ENCODE assay signal across 19 cellular contexts in the genomic region with DNA sequence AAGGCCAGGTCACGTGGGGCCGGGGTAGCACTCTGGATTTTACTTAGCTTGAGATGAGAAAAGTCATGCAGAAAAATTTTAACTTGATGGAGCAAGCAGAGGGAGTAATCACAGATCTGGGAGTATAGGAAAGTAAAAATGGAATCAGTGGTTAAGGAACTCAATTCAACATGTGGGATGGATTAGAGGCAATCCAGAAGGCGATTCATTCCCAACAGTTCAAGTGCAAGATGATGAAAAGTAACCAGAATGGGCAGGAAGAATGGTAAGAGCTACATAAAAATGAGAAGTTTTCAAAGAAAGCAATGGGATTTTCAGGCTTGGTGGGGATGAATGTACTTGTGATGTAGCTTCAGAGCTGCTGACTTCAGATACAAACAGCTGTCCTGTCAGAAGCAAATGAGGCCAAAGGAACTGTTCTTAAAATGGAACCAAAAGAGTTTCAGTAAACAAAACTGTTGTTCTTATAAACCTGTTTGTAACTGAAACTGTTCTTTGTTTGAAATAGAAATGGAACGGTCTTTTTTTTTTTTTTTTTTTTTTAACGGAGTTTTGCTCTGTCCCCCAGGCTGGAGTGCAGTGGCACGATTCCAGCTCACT. TPM values are rescaled to one million over a fixed set of nuclear protein-coding genes. Genes with fewer than 3 reads are reported as not detected.
A peak's percentile ranks its signal among the peaks of the same experiment; 100 is the strongest.
DNase-seq lines count a peak whose midpoint lies in the region; ATAC-seq and TF ChIP-seq lines count a peak whose summit lies in the region.
"Had no signal": no experiment of that assay in that cellular context is flagged by ENCODE, and none has a peak within 500 bp of the region (broad histone marks: within the 10 kb centered on the region; RNA-seq: fewer than 3 reads in every experiment).

No MANE protein-coding gene starts in this region.

- no peaks in the 10 kb centered on the region for H3K36me3 ChIP-seq in CD4-positive, CD25-positive, alpha-beta regulatory T cell (ENCODE audit: control insufficient read depth, insufficient read depth, low read length)
- H3K36me3 ChIP-seq in duodenal mucosa (ENCODE audit: control insufficient read depth in 1 of 2, insufficient read depth in 2 of 2, low read length in 2 of 2) (no peaks in the 10 kb centered on the region), uterus (no peaks in the 10 kb centered on the region)
- H3K36me3 ChIP-seq: prostate gland, SJSA1 had no signal

- peaks cover 6% of the 10 kb centered on the region for H3K4me1 ChIP-seq in CD4-positive, CD25-positive, alpha-beta regulatory T cell (ENCODE audit: control insufficient read depth, insufficient read depth, low read length, poor library complexity, severe bottlenecking)
- peaks cover 8 to 14% of the 10 kb centered on the region in 2 donors for H3K4me1 ChIP-seq in duodenal mucosa (ENCODE audit: control insufficient read depth in 1 of 2, insufficient read depth in 2 of 2, low read length in 2 of 2)
- H3K4me1 ChIP-seq in uterus = no peaks in the 10 kb centered on the region

- peaks cover 7 to 12% (median 9%) of the 10 kb centered on the region in 4 donors for H3K4me1 Mint-ChIP-seq in CD4-positive, CD25-positive, alpha-beta regulatory T cell

- H3K27me3 ChIP-seq in CD4-positive, CD25-positive, alpha-beta regulatory T cell (ENCODE audit: control insufficient read depth, insufficient read depth, low read length) = no peaks in the 10 kb centered on the region
- H3K27me3 ChIP-seq in duodenal mucosa (ENCODE audit: control insufficient read depth in 1 of 2, insufficient read depth in 2 of 2, low read length in 2 of 2) (no peaks in the 10 kb centered on the region), uterus (no peaks in the 10 kb centered on the region)
- H3K27me3 ChIP-seq: SJSA1 had no signal

- peak overlapping the region in 2 of 3 donors; percentile 28 to 34 for H3K27ac Mint-ChIP-seq in CD4-positive, CD25-positive, alpha-beta regulatory T cell
- H3K27ac Mint-ChIP-seq: dendritic cell treated with granulocyte-macrophage colony-stimulating factor and Interleukin-4, amounts not matched to agents 40 ng/mL and 50 ng/mL, for 4 days had no signal

- H3K27me3 Mint-ChIP-seq in CD4-positive, CD25-positive, alpha-beta regulatory T cell = no peaks in the 10 kb centered on the region
- H3K27me3 Mint-ChIP-seq: dendritic cell treated with granulocyte-macrophage colony-stimulating factor and Interleukin-4, amounts not matched to agents 40 ng/mL and 50 ng/mL, for 4 days had no signal

- H3K4me3 ChIP-seq in CD4-positive, CD25-positive, alpha-beta regulatory T cell (ENCODE audit: low read depth, low read length) = no peak overlapping the region
- no peak overlapping the region for H3K4me3 ChIP-seq in duodenal mucosa (ENCODE audit: low read depth in 1 of 2, low read length in 2 of 2)
- H3K4me3 ChIP-seq in uterus = no peak overlapping the region
- H3K4me3 ChIP-seq: mucosa of descending colon, prostate gland, SJSA1 had no signal

- DNase-seq in CD4-positive, CD25-positive, alpha-beta regulatory T cell = no peak
- DNase-seq in NCI-H1092 treated with DMSO at 0.1 percent for 48 hours (lab: John Stamatoyannopoulos, UW) = no peak
- no peak for DNase-seq in activated CD4-positive, CD25-positive, alpha-beta regulatory T cell treated with anti-CD3 and anti-CD28 coated beads, Interleukin-2, amount 50 U/mL, for 72 hours
- DNase-seq in uterus = no peak
- DNase-seq: activated T-cell treated with anti-CD3 and anti-CD28 coated beads, Interleukin-2, amount 50 U/mL, for 1 hour; DMS153; immature natural killer cell; Karpas-422; mucosa of descending colon; NCI-H2029; NK-92 treated with Interleukin-12 subunit alpha and Interleukin-12 subunit beta, amount 100 ng/mL, for 24 hours; stimulated activated CD4-positive, alpha-beta T cell treated with anti-CD3 and anti-CD28 coated beads, Interleukin-1b, Interleukin-23, amount 100 ng/mL, for 48 hours had no signal

- no peaks in the 10 kb centered on the region for H3K9me3 Mint-ChIP-seq in CD4-positive, CD25-positive, alpha-beta regulatory T cell
- H3K9me3 Mint-ChIP-seq: dendritic cell treated with granulocyte-macrophage colony-stimulating factor and Interleukin-4, amounts not matched to agents 40 ng/mL and 50 ng/mL, for 4 days; immature natural killer cell had no signal

- no peaks in the 10 kb centered on the region for H3K36me3 Mint-ChIP-seq in CD4-positive, CD25-positive, alpha-beta regulatory T cell

- peak overlapping the region in 1 of 2 donors; percentile 33 for H3K9ac ChIP-seq in duodenal mucosa (ENCODE audit: low read depth in 1 of 2, low read length in 2 of 2)

- TF ChIP-seq POLR2A in uterus (IDR thresholded peaks at IDR 0.05) = no peak

- intact Hi-C loops in uterus (cut with DNase I; ENCODE audit: low total_unique reads) = no loop called here

- no peak for TF ChIP-seq CTCF in uterus (IDR thresholded peaks at IDR 0.05)

- H3K9me3 ChIP-seq in CD4-positive, CD25-positive, alpha-beta regulatory T cell (ENCODE audit: control insufficient read depth in 2 of 2, low read length in 2 of 2) = no peaks in the 10 kb centered on the region
- no peaks in the 10 kb centered on the region for H3K9me3 ChIP-seq in duodenal mucosa (ENCODE audit: control insufficient read depth in 1 of 2, low read length in 2 of 2)
- H3K9me3 ChIP-seq in uterus = no peaks in the 10 kb centered on the region
- H3K9me3 ChIP-seq: mucosa of descending colon, prostate gland, SJSA1 had no signal

- H3K27ac ChIP-seq in CD4-positive, CD25-positive, alpha-beta regulatory T cell (ENCODE audit: insufficient read depth, low read length, poor library complexity, severe bottlenecking) = no peak overlapping the region
- H3K27ac ChIP-seq in duodenal mucosa (ENCODE audit: low read depth, low read length) (peak overlapping the region; percentile 56), uterus (no peak overlapping the region)
- H3K27ac ChIP-seq: prostate gland, SJSA1 had no signal

- H3K4me3 Mint-ChIP-seq in CD4-positive, CD25-positive, alpha-beta regulatory T cell = peak overlapping the region in 2 of 4 donors; percentile 65 to 69
- H3K4me3 Mint-ChIP-seq: dendritic cell treated with granulocyte-macrophage colony-stimulating factor and Interleukin-4, amounts not matched to agents 40 ng/mL and 50 ng/mL, for 4 days; immature natural killer cell had no signal

- ATAC-seq in CD4-positive, CD25-positive, alpha-beta regulatory T cell (ENCODE audit: low read depth in 2 of 2) = no peak
- ATAC-seq in GM18907 (IDR thresholded peaks at IDR 0.05; ENCODE audit: unreplicated experiment) = peak; percentile 35
- peak; percentile 53 for ATAC-seq in HG02885 (IDR thresholded peaks at IDR 0.05; ENCODE audit: poor library complexity, unreplicated experiment)
- ATAC-seq in GM21423 (IDR thresholded peaks at IDR 0.05; ENCODE audit: unreplicated experiment) = no peak
- ATAC-seq: mucosa of descending colon had no signal

RNA-seq across cellular contexts. Expression of a gene that starts 5.6 kb away (rescaled TPM):
- total RNA-seq in CD4-positive, CD25-positive, alpha-beta regulatory T cell = 21.5 TPM
- 1 to 10 TPM; 5.6 to 7.9 (median 7.5) TPM for polyA plus RNA-seq in CD4-positive, CD25-positive, alpha-beta regulatory T cell
- total RNA-seq in uterus = 10 to 100 TPM in 3 of 4 donors, 1 to 10 TPM in 1; 7.2 to 51.3 (median 30.7) TPM

RNA-seq across cellular contexts. Expression of a gene that starts 10.4 kb away (rescaled TPM):
- 48.7 TPM for total RNA-seq in CD4-positive, CD25-positive, alpha-beta regulatory T cell
- polyA plus RNA-seq in CD4-positive, CD25-positive, alpha-beta regulatory T cell = 10 to 100 TPM; 53.1 to 74.1 (median 65.9) TPM
- 100 to 1,000 TPM in 1 of 4 donors, 10 to 100 TPM in 3; 38.0 to 612 (median 81.9) TPM for total RNA-seq in uterus

Comparison
In these comparisons a context has a peak if more than half of its experiments do, and no peak if none do; other contexts are left out.
1. ATAC-seq: peak in GM18907 (single experiment) and HG02885 (single experiment); none in CD4-positive, CD25-positive, alpha-beta regulatory T cell (0 of 2) and GM21423 (single experiment).